9 cellular contexts compared by ENCODE assay signal in the genomic region with DNA sequence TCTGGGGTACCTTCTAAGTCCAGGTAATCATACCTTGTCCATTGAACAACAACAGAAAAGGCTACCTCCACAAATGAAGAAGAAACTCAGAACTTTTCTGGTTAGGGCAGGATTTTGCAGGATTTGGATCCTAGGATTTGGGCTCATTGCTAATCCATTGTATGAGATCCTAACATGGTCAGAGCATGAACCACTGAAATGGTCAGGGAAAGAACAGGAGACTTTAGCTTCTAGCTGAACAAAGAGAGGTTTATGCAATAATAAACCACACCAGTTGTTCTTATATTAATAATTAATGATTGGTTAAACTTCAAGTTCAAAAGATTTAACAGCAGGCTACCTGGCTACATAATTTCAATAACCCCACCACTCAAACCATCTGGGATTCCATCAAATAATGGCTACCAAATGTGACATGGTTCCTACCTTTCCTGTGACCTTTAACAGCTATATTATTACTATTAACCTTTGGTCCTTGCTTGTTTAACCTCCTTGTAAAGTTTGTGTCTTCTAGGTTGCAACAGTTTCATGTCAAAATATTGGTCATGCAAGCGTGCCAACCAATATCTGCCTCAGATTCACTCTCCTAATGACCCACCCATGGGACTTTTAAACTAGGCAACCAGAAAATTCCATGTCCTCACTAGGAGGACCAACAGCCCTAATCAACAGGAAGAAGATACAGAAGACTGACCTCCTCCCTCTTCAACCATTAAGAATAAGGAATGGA.
"Had no signal": no experiment of that assay in that cellular context is flagged by ENCODE, and none has a peak within 500 bp of the region (broad histone marks: within the 10 kb centered on the region; RNA-seq: fewer than 3 reads in every experiment).

No MANE protein-coding gene starts in this region.

- H2AFZ ChIP-seq: GM23338 had no signal

- DNase-seq: H9, HCEC 1CT, IMR-90, KG1 had no signal

- H3K4me3 ChIP-seq: GM23338, K562 had no signal

- H3K4me2 ChIP-seq: GM23338 had no signal

- FAIRE-seq: H1, H54, HTR-8/SVneo, K562 had no signal

- ATAC-seq: GM23338, K562 had no signal
